Comparison of ENCODE assay signal across 18 cellular contexts in genomic region chr7:88233828-88234227, GRCh38. TPM values are rescaled to one million over a fixed set of nuclear protein-coding genes. Genes with fewer than 3 reads are reported as not detected.
DNase-seq lines count a peak whose midpoint lies in the region; ATAC-seq and TF ChIP-seq lines count a peak whose summit lies in the region.
"Had no signal": no experiment of that assay in that cellular context is flagged by ENCODE, and none has a peak within 500 bp of the region (broad histone marks: within the 10 kb centered on the region; RNA-seq: fewer than 3 reads in every experiment).

No MANE protein-coding gene starts in this region.

- no peak overlapping the region for H3K4me2 ChIP-seq in GM23248 (ENCODE audit: unreplicated experiment)

- H3K79me2 ChIP-seq in GM23248 (ENCODE audit: insufficient read depth), result no peaks in the 10 kb centered on the region

- H3K4me1 ChIP-seq in GM23248 (ENCODE audit: insufficient read depth) (no peaks in the 10 kb centered on the region), lower lobe of right lung (no peaks in the 10 kb centered on the region)
- H3K4me1 ChIP-seq: SJSA1 had no signal

- no peak overlapping the region for H2AFZ ChIP-seq in GM23248

- no peaks in the 10 kb centered on the region for H3K9me2 ChIP-seq in GM23248 (ENCODE audit: insufficient read depth)

- H3K27ac ChIP-seq in GM23248, result no peak overlapping the region
- no peak overlapping the region for H3K27ac ChIP-seq in lower lobe of right lung
- H3K27ac ChIP-seq: C4-2B, SJSA1 had no signal

- no peaks in the 10 kb centered on the region for H3K36me3 ChIP-seq in GM23248 (ENCODE audit: low read depth)
- H3K36me3 ChIP-seq in lower lobe of right lung, result no peaks in the 10 kb centered on the region
- H3K36me3 ChIP-seq: SJSA1 had no signal

- in situ Hi-C loops in GM23248 (cut with MboI), result loop anchor here (25.0 kb wide), 2 partner anchors 1378 to 1878 kb away; no protein-coding TSS in a partner anchor

- DNase-seq in GM23248, result peak; percentile 3
- peak; percentile 61 for DNase-seq in OCI-M1 (lab: John Stamatoyannopoulos, UW)
- peak; percentile 11 for DNase-seq in fibroblast of gingiva (ENCODE audit: low read depth)
- no peak for DNase-seq in lower lobe of right lung
- DNase-seq in NCI-H2107 treated with DMSO at 0.1 percent for 48 hours (lab: John Stamatoyannopoulos, UW; ENCODE audit: unreplicated experiment), result no peak
- DNase-seq in GDM1 (lab: John Stamatoyannopoulos, UW), result no peak
- no peak for DNase-seq in NCI-H526 treated with DMSO at 0.1 percent for 48 hours (lab: John Stamatoyannopoulos, UW)
- DNase-seq: DMS 273 treated with DMSO at 0.1 percent for 48 hours, EL, H7, Karpas-422, NCI-H1105 treated with DMSO at 0.1 percent for 48 hours, NCI-H1694 treated with DMSO at 0.1 percent for 48 hours, NCI-H2107, NCI-H774 had no signal

- H3K9me3 ChIP-seq in GM23248 (ENCODE audit: low read depth) (no peaks in the 10 kb centered on the region), lower lobe of right lung (no peaks in the 10 kb centered on the region)
- H3K9me3 ChIP-seq: SJSA1 had no signal

- no peak overlapping the region for H3K9ac ChIP-seq in GM23248

- ATAC-seq in lower lobe of right lung (peak; percentile 41 to 56), GM18858 (IDR thresholded peaks at IDR 0.05; ENCODE audit: unreplicated experiment) (no peak)

- peaks cover 4% of the 10 kb centered on the region for H3K27me3 ChIP-seq in GM23248 (replicated peaks; ENCODE audit: insufficient read depth)
- H3K27me3 ChIP-seq in lower lobe of right lung (ENCODE audit: low read depth), result no peaks in the 10 kb centered on the region
- H3K27me3 ChIP-seq: SJSA1 had no signal

- no peaks in the 10 kb centered on the region for H3F3A ChIP-seq in GM23248 (ENCODE audit: insufficient read depth)

- no peak for TF ChIP-seq CTCF in lower lobe of right lung (IDR thresholded peaks at IDR 0.05)

- no peaks in the 10 kb centered on the region for H4K20me1 ChIP-seq in GM23248 (ENCODE audit: insufficient read depth)

- H3K4me3 ChIP-seq in GM23248, result no peak overlapping the region
- H3K4me3 ChIP-seq in lower lobe of right lung, result no peak overlapping the region
- H3K4me3 ChIP-seq: SJSA1 had no signal

- intact Hi-C loops in lower lobe of right lung (cut with DNase I), result no loop called here

RNA-seq across cellular contexts. Expression of gene SRI, which starts 14.0 kb away (rescaled TPM):
- 59.3 and 80.3 TPM in 2 replicates for total RNA-seq in GM23248 (2014; rRNA removed; shearing (Covaris generic))
- 267 and 268 TPM in 2 replicates for polyA plus RNA-seq in GM23248 (2016; fragmentation: Nextera tagmentation; extraction: Ambion mirVana)
- 140 TPM for total RNA-seq in lower lobe of right lung

Comparison
In these comparisons a context has a peak if more than half of its experiments do, and no peak if none do; other contexts are left out.
1. DNase-seq: peak in GM23248 (single experiment), OCI-M1 (single experiment) and fibroblast of gingiva (single experiment); none in lower lobe of right lung (single experiment), NCI-H2107 treated with DMSO at 0.1 percent for 48 hours (single experiment), GDM1 (single experiment) and NCI-H526 treated with DMSO at 0.1 percent for 48 hours (single experiment).